Comparison of ENCODE assay signal across 12 cellular contexts in the genomic region with DNA sequence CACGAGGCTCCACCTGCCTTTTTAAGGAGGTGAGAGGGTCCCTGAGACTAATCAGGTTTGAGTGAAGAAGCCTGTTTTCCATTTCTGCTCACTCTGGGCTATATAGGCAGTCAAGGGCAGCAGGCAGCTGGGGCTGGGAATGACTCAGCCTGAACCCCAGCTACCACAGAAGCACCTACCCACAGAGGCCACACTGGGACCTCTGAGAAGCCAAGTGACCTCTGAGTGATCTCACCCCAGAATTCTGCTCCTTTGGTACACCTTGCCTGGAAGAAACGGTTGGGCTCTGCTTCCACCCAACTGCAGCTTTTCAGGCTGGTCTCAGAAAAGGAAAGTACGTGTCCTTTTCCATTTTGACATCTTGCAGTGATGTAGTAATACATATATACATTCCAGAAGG. TPM values are rescaled to one million over a fixed set of nuclear protein-coding genes. Genes with fewer than 3 reads are reported as not detected.
DNase-seq lines count a peak whose midpoint lies in the region; ATAC-seq lines count a peak whose summit lies in the region.
"Had no signal": no experiment of that assay in that cellular context is flagged by ENCODE, and none has a peak within 500 bp of the region (broad histone marks: within the 10 kb centered on the region; RNA-seq: fewer than 3 reads in every experiment).

No MANE protein-coding gene starts in this region.

- no peaks in the 10 kb centered on the region for H3K27me3 Mint-ChIP-seq in activated naive CD8-positive, alpha-beta T cell treated with anti-CD3 and anti-CD28 coated beads, Interleukin-2, amount 50 U/mL, for 24 hours

- H3K27ac Mint-ChIP-seq in activated naive CD4-positive, alpha-beta T cell treated with anti-CD3 and anti-CD28 coated beads, Interleukin-2, amount 50 U/mL, for 72 hours: peak overlapping the region; percentile 2 to 44
- H3K27ac Mint-ChIP-seq in activated naive CD8-positive, alpha-beta T cell treated with anti-CD3 and anti-CD28 coated beads, Interleukin-2, amount 50 U/mL, for 24 hours: no peak overlapping the region
- H3K27ac Mint-ChIP-seq in stimulated activated effector memory CD8-positive, alpha-beta T cell treated with anti-CD3 and anti-CD28 coated beads, Interleukin-12 subunit alpha, Interleukin-12 subunit beta, amount 100 ng/mL, for 72 hours: peak overlapping the region; percentile 74

- H3K4me3 Mint-ChIP-seq in activated naive CD8-positive, alpha-beta T cell treated with anti-CD3 and anti-CD28 coated beads, Interleukin-2, amount 50 U/mL, for 24 hours: no peak overlapping the region
- no peak overlapping the region for H3K4me3 Mint-ChIP-seq in stimulated activated effector memory CD8-positive, alpha-beta T cell treated with anti-CD3 and anti-CD28 coated beads, Interleukin-12 subunit alpha, Interleukin-12 subunit beta, amount 100 ng/mL, for 72 hours
- H3K4me3 Mint-ChIP-seq: nephron progenitor cell had no signal

- no peaks in the 10 kb centered on the region for H3K9me3 Mint-ChIP-seq in activated naive CD4-positive, alpha-beta T cell treated with anti-CD3 and anti-CD28 coated beads, Interleukin-2, amount 50 U/mL, for 72 hours
- H3K9me3 Mint-ChIP-seq in activated naive CD8-positive, alpha-beta T cell treated with anti-CD3 and anti-CD28 coated beads, Interleukin-2, amount 50 U/mL, for 24 hours: no peaks in the 10 kb centered on the region
- no peaks in the 10 kb centered on the region for H3K9me3 Mint-ChIP-seq in stimulated activated effector memory CD8-positive, alpha-beta T cell treated with anti-CD3 and anti-CD28 coated beads, Interleukin-12 subunit alpha, Interleukin-12 subunit beta, amount 100 ng/mL, for 72 hours
- H3K9me3 Mint-ChIP-seq: nephron progenitor cell had no signal

- peaks cover 33% of the 10 kb centered on the region for H3K4me1 Mint-ChIP-seq in activated naive CD8-positive, alpha-beta T cell treated with anti-CD3 and anti-CD28 coated beads, Interleukin-2, amount 50 U/mL, for 24 hours
- peaks cover 43% of the 10 kb centered on the region for H3K4me1 Mint-ChIP-seq in stimulated activated effector memory CD8-positive, alpha-beta T cell treated with anti-CD3 and anti-CD28 coated beads, Interleukin-12 subunit alpha, Interleukin-12 subunit beta, amount 100 ng/mL, for 72 hours

- peak; percentile 18 to 69 for DNase-seq in activated naive CD4-positive, alpha-beta T cell treated with anti-CD3 and anti-CD28 coated beads, Interleukin-2, amount 50 U/mL, for 72 hours (ENCODE audit: low spot score in 2 of 2)
- DNase-seq in activated naive CD4-positive, alpha-beta T cell treated with anti-CD3 and anti-CD28 coated beads, Interleukin-2, amount 50 U/mL, for 16 hours: no peak
- DNase-seq in activated naive CD8-positive, alpha-beta T cell treated with anti-CD3 and anti-CD28 coated beads, Interleukin-2, amount 50 U/mL, for 24 hours: peak; percentile 22
- DNase-seq in stimulated activated effector memory CD8-positive, alpha-beta T cell treated with anti-CD3 and anti-CD28 coated beads, Interleukin-12 subunit alpha, Interleukin-12 subunit beta, amount 100 ng/mL, for 72 hours (ENCODE audit: low spot score in 2 of 2): peak; percentile 28 to 69
- no peak for DNase-seq in NCI-H1092 treated with DMSO at 0.1 percent for 48 hours (lab: John Stamatoyannopoulos, UW)
- no peak for DNase-seq in NCI-H187 treated with DMSO at 0.1 percent for 48 hours (lab: John Stamatoyannopoulos, UW)
- DNase-seq in NOMO-1 (lab: John Stamatoyannopoulos, UW; ENCODE audit: unreplicated experiment in 2 of 2): no peak
- DNase-seq: cerebellar nuclear complex, GOT3, nephron progenitor cell, SJCRH30 had no signal

- no peaks in the 10 kb centered on the region for H3K36me3 Mint-ChIP-seq in activated naive CD4-positive, alpha-beta T cell treated with anti-CD3 and anti-CD28 coated beads, Interleukin-2, amount 50 U/mL, for 72 hours
- no peaks in the 10 kb centered on the region for H3K36me3 Mint-ChIP-seq in activated naive CD8-positive, alpha-beta T cell treated with anti-CD3 and anti-CD28 coated beads, Interleukin-2, amount 50 U/mL, for 24 hours (ENCODE audit: low read depth)
- H3K36me3 Mint-ChIP-seq in stimulated activated effector memory CD8-positive, alpha-beta T cell treated with anti-CD3 and anti-CD28 coated beads, Interleukin-12 subunit alpha, Interleukin-12 subunit beta, amount 100 ng/mL, for 72 hours: peaks cover 6% of the 10 kb centered on the region

- ATAC-seq in activated naive CD4-positive, alpha-beta T cell treated with anti-CD3 and anti-CD28 coated beads, Interleukin-2, amount 50 U/mL, for 72 hours: peak; percentile 87 to 96
- ATAC-seq in HG02870 (IDR thresholded peaks at IDR 0.05; ENCODE audit: unreplicated experiment): peak; percentile 94
- peak; percentile 84 for ATAC-seq in activated naive CD8-positive, alpha-beta T cell treated with anti-CD3 and anti-CD28 coated beads, Interleukin-2, amount 50 U/mL, for 24 hours
- peak; percentile 95 for ATAC-seq in stimulated activated effector memory CD8-positive, alpha-beta T cell treated with anti-CD3 and anti-CD28 coated beads, Interleukin-12 subunit alpha, Interleukin-12 subunit beta, amount 100 ng/mL, for 72 hours

RNA-seq across cellular contexts. Expression of a gene that starts 6.8 kb away (rescaled TPM):
- total RNA-seq in activated naive CD4-positive, alpha-beta T cell treated with anti-CD3 and anti-CD28 coated beads, Interleukin-2, amount 50 U/mL, for 72 hours: 10 to 100 TPM in 1 of 2 donors, 1 to 10 TPM in 1; 9.8 to 15.0 TPM

RNA-seq across cellular contexts. Expression of a gene that starts 7.1 kb away (rescaled TPM):
- total RNA-seq in activated naive CD4-positive, alpha-beta T cell treated with anti-CD3 and anti-CD28 coated beads, Interleukin-2, amount 50 U/mL, for 72 hours: under 1 TPM in 1 of 2 donors, not detected in 1; 0.61 TPM

Comparison
In these comparisons a context has a peak if more than half of its experiments do, and no peak if none do; other contexts are left out.
1. DNase-seq: peak in activated naive CD4-positive, alpha-beta T cell treated with anti-CD3 and anti-CD28 coated beads, Interleukin-2, amount 50 U/mL, for 72 hours (2 of 2), activated naive CD8-positive, alpha-beta T cell treated with anti-CD3 and anti-CD28 coated beads, Interleukin-2, amount 50 U/mL, for 24 hours (single experiment) and stimulated activated effector memory CD8-positive, alpha-beta T cell treated with anti-CD3 and anti-CD28 coated beads, Interleukin-12 subunit alpha, Interleukin-12 subunit beta, amount 100 ng/mL, for 72 hours (2 of 2); none in activated naive CD4-positive, alpha-beta T cell treated with anti-CD3 and anti-CD28 coated beads, Interleukin-2, amount 50 U/mL, for 16 hours (single experiment), NCI-H1092 treated with DMSO at 0.1 percent for 48 hours (single experiment), NCI-H187 treated with DMSO at 0.1 percent for 48 hours (single experiment) and NOMO-1 (0 of 2).
2. Peak in every context shown above with its lines, with median percentiles within 50 percentile points of each other: ATAC-seq.